In the genomic region with DNA sequence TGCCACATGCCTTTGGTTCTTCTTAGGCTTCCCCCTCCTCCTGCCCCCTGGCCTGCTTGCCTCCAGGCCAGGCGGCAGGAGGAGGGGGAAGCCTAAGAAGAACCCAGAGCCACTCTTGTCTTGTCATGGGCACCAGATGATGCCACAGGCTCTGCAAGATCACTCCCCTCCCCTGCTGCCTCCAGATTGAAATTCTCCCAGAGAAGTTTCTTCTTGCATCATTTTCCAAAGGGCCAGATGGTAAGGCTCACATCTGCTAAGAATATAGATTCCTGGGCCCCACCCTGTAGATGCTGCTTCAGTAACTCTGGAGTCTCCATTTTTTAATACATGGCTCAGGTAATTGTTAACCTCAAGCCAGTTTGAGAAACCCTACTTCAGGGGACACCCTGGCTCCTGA, we compare ENCODE assay signal across 25 cellular contexts.
"Had no signal": no experiment of that assay in that cellular context is flagged by ENCODE, and none has a peak within 500 bp of the region (broad histone marks: within the 10 kb centered on the region; RNA-seq: fewer than 3 reads in every experiment).

No MANE protein-coding gene starts in this region.

- H3K36me3 ChIP-seq: adrenal gland, breast epithelium, Peyer's patch, SJSA1 had no signal

- ATAC-seq: activated CD8-positive, alpha-beta T cell treated with anti-CD3 and anti-CD28 coated beads, Interleukin-2, amount 10 ng/mL, durations not matched to agents 7 days and 5 days; body of pancreas; PC-3 had no signal

- H3K27ac ChIP-seq: adrenal gland, body of pancreas, breast epithelium, Peyer's patch, SJSA1 had no signal

- H3K27me3 ChIP-seq: adrenal gland, body of pancreas, breast epithelium, Peyer's patch, SJSA1 had no signal

- DNase-seq: activated CD4-positive, alpha-beta T cell treated with anti-CD3 and anti-CD28 coated beads, Interleukin-2, amount 10 ng/mL, durations not matched to agents 24 days and 14 days; activated CD4-positive, alpha-beta T cell treated with anti-CD3 and anti-CD28 coated beads, Interleukin-2, amount 50 U/mL, for 48 hours; activated CD8-positive, alpha-beta T cell treated with anti-CD3 and anti-CD28 coated beads, Interleukin-2, amount 10 ng/mL, durations not matched to agents 7 days and 5 days; activated gamma-delta T cell; activated naive CD4-positive, alpha-beta T cell treated with Interleukin-2 at 50 U/mL for 16 hours; activated naive CD8-positive, alpha-beta T cell treated with anti-CD3 and anti-CD28 coated beads, Interleukin-2, amount 10 ng/mL, durations not matched to agents 7 days and 5 days; activated T-cell treated with anti-CD3 and anti-CD28 coated beads, Interleukin-2, amount 50 U/mL, for 24 hours; adrenal gland; body of pancreas; NCI-H1436; NCI-H1694; NCI-H1930; NCI-H2081 treated with DMSO at 0.1 percent for 48 hours; NCI-H2227 treated with DMSO at 0.1 percent for 48 hours; NCI-H446; NCI-H510A treated with DMSO at 0.1 percent for 48 hours; NCI-H748 treated with DMSO at 0.1 percent for 48 hours; NK-92 treated with Interleukin-12 subunit alpha and Interleukin-12 subunit beta, amount 100 ng/mL, for 24 hours; PC-3; RPMI8226; SHP77 treated with DMSO at 0.1 percent for 48 hours had no signal

- H3K4me2 ChIP-seq: SK-N-SH had no signal

- H3K9me3 ChIP-seq: adrenal gland, body of pancreas, breast epithelium, Peyer's patch, SJSA1, SK-N-SH had no signal

- H3K4me1 ChIP-seq: adrenal gland, body of pancreas, breast epithelium, Peyer's patch, SJSA1 had no signal

- H3K4me3 ChIP-seq: adrenal gland, body of pancreas, breast epithelium, Peyer's patch, SJSA1 had no signal

- H3K9ac ChIP-seq: SK-N-SH had no signal

- H3K9me2 ChIP-seq: SK-N-SH had no signal
